Comparison of ENCODE assay signal across 24 cellular contexts in the genomic region with DNA sequence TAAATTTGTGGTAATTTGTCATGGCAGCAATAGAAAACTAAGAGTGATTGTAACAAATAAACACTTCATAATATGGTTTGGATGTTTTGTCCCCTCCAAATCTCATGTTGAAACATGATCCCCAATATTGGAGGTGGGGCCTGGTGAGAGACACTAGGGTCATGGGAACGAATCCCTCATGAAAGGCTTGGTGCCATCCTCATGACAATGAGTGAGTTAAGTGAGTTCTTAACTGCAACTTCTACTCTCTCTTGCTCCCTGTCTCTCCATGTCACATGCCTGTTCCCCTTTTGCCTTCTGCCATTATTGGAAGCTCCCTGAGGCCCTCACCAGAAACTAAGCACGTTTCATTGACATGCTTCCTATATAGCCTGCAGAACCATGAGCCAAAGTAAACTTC.
"Had no signal": no experiment of that assay in that cellular context is flagged by ENCODE, and none has a peak within 500 bp of the region (broad histone marks: within the 10 kb centered on the region; RNA-seq: fewer than 3 reads in every experiment).

No MANE protein-coding gene starts in this region.

- FAIRE-seq: HTR-8/SVneo, K562 had no signal

- H3K4me3 ChIP-seq: K562 had no signal

- H3K4me1 Mint-ChIP-seq: IgD-negative memory B cell, T-cell had no signal

- DNase-seq: Kasumi-1, MM.1S, NCI-H1092 treated with DMSO at 0.1 percent for 48 hours, NCI-H1436, NCI-H187, NCI-H2029, NCI-H2081 treated with DMSO at 0.1 percent for 48 hours, NCI-H2171, NCI-H226, NCI-H446, NCI-H510A, NCI-H524 treated with DMSO at 0.1 percent for 48 hours, NCI-H69, NCI-H774, SHP77, SK-N-SH, SW 1271, T-cell had no signal

- H3K9ac ChIP-seq: KMS-11, SK-N-SH had no signal

- H3K4me2 ChIP-seq: KMS-11, SK-N-SH had no signal

- H3K27ac Mint-ChIP-seq: IgD-negative memory B cell, T-cell had no signal

- H3K27ac ChIP-seq: HL-60, KMS-11, RWPE1 had no signal

- H3K36me3 Mint-ChIP-seq: IgD-negative memory B cell, T-cell had no signal

- H3K4me3 Mint-ChIP-seq: IgD-negative memory B cell, T-cell had no signal

- H3K27me3 Mint-ChIP-seq: IgD-negative memory B cell, T-cell had no signal
